ENCODE assay signal across 19 cellular contexts in the genomic region with DNA sequence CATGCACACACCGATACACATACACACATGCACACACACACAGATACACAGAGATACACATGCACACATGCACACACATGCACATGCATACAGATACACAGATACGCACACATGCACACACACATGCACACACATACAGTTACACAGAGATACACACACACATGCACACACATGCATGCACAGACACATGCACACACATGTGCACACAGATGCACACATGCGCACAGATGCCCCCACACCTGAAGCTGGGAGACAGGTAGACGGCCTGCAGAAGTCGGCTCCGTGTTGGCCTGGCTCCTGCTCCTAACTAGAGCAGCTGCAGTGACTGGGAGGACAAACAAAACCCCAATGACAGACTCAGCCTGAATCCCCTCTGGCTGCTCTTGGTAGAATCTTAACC. TPM values are rescaled to one million over a fixed set of nuclear protein-coding genes. Genes with fewer than 3 reads are reported as not detected.
A peak's percentile ranks its signal among the peaks of the same experiment; 100 is the strongest.
DNase-seq lines count a peak whose midpoint lies in the region; ATAC-seq and TF ChIP-seq lines count a peak whose summit lies in the region.
"Had no signal": no experiment of that assay in that cellular context is flagged by ENCODE, and none has a peak within 500 bp of the region (broad histone marks: within the 10 kb centered on the region; RNA-seq: fewer than 3 reads in every experiment).

No MANE protein-coding gene starts in this region.

- H3K4me1 ChIP-seq in lower lobe of right lung (no peaks in the 10 kb centered on the region), PC-3 (ENCODE audit: insufficient read depth, low read length) (no peaks in the 10 kb centered on the region)
- H3K4me1 ChIP-seq: SJSA1 had no signal

- ATAC-seq in Right ventricle myocardium inferior = no peak
- no peak for ATAC-seq in Right ventricle myocardium superior (ENCODE audit: poor library complexity)
- no peak for ATAC-seq in lower lobe of right lung
- ATAC-seq in PC-3 = no peak
- no peak for ATAC-seq in HG03442 (IDR thresholded peaks at IDR 0.05; ENCODE audit: unreplicated experiment)

- H3K27me3 ChIP-seq in WERI-Rb-1 (ENCODE audit: insufficient read depth, low read depth, severe bottlenecking) (no peaks in the 10 kb centered on the region), lower lobe of right lung (ENCODE audit: low read depth) (no peaks in the 10 kb centered on the region), PC-3 (ENCODE audit: low read length) (no peaks in the 10 kb centered on the region)
- H3K27me3 ChIP-seq: SJSA1 had no signal

- no peak for TF ChIP-seq CTCF in WERI-Rb-1 (IDR thresholded peaks at IDR 0.05; ENCODE audit: low read depth, low read length)
- no peak for TF ChIP-seq CTCF in lower lobe of right lung (IDR thresholded peaks at IDR 0.05)
- no peak for TF ChIP-seq CTCF in PC-3 (conservative IDR thresholded peaks at IDR 0.05; ENCODE audit: low read depth, low read length)

- H3K79me2 ChIP-seq in PC-3 (ENCODE audit: low read length) = no peaks in the 10 kb centered on the region

- CTCF ChIA-PET in PC-3 (lab: Charles Lee) = no interaction called here

- no peaks in the 10 kb centered on the region; the same call in 1 of the 2 replicates for H3K36me3 ChIP-seq in WERI-Rb-1
- no peaks in the 10 kb centered on the region for H3K36me3 ChIP-seq in lower lobe of right lung
- H3K36me3 ChIP-seq in PC-3 (ENCODE audit: low read depth, low read length) = no peaks in the 10 kb centered on the region
- H3K36me3 ChIP-seq: SJSA1 had no signal

- no TSS peak for BruUV-seq in PC-3 (replicated peaks; lab: Mats Ljungman, UMichigan)

- H3K4me3 ChIP-seq in WERI-Rb-1 (ENCODE audit: low read depth, low read length) (no peak overlapping the region), lower lobe of right lung (no peak overlapping the region), PC-3 (ENCODE audit: low read length) (no peak overlapping the region)
- H3K4me3 ChIP-seq: SJSA1 had no signal

- no peaks in the 10 kb centered on the region for H3K9me3 ChIP-seq in WERI-Rb-1 (ENCODE audit: severe bottlenecking)
- H3K9me3 ChIP-seq in lower lobe of right lung = no peaks in the 10 kb centered on the region
- no peaks in the 10 kb centered on the region for H3K9me3 ChIP-seq in PC-3 (ENCODE audit: low read length)
- H3K9me3 ChIP-seq: SJSA1 had no signal

- H2AFZ ChIP-seq in PC-3 (ENCODE audit: low read length) = no peak overlapping the region

- no peaks in the 10 kb centered on the region for H3K9me2 ChIP-seq in PC-3 (replicated peaks; ENCODE audit: low read length)

- H4K20me1 ChIP-seq in PC-3 (ENCODE audit: low read length) = no peaks in the 10 kb centered on the region

- DNase-seq in Right ventricle myocardium inferior (ENCODE audit: missing footprints) (peak; percentile 43), Right ventricle myocardium superior (no peak), WERI-Rb-1 (peak; percentile 6), lower lobe of right lung (peak; percentile 29), ureter (ENCODE audit: low spot score) (peak; percentile 34), LoVo (ENCODE audit: low spot score) (no peak), PC-3 (no peak)
- DNase-seq: AML-193; Calu3; CD4-positive, CD25-positive, alpha-beta regulatory T cell; DMS79 treated with DMSO at 0.1 percent for 48 hours; IMR-90; Kasumi-1; NCI-H1930; NCI-H524; RPMI8226 had no signal

- H3F3A ChIP-seq in PC-3 (ENCODE audit: low read length, unreplicated experiment) = no peaks in the 10 kb centered on the region

- H3K27ac ChIP-seq in WERI-Rb-1 (no peak overlapping the region), lower lobe of right lung (no peak overlapping the region), PC-3 (ENCODE audit: low read length) (no peak overlapping the region)
- H3K27ac ChIP-seq: SJSA1 had no signal

- intact Hi-C loops in Right ventricle myocardium inferior (cut with DNase I) = no loop called here
- intact Hi-C loops in Right ventricle myocardium superior (cut with DNase I) = no loop called here
- intact Hi-C loops in lower lobe of right lung (cut with DNase I) = no loop called here
- intact Hi-C loops in PC-3 (cut with micrococcal nuclease) = no loop called here

- no peak overlapping the region for H3K4me2 ChIP-seq in PC-3 (ENCODE audit: low read length)

- no peak overlapping the region for H3K9ac ChIP-seq in PC-3 (ENCODE audit: low read length)

- POLR2A ChIA-PET in PC-3 (lab: Charles Lee; ENCODE audit: unreplicated experiment) = no interaction called here

RNA-seq across cellular contexts. Expression of a gene that starts 46.8 kb away (rescaled TPM):
- total RNA-seq in Right ventricle myocardium inferior = not detected
- not detected for total RNA-seq in Right ventricle myocardium superior
- not detected for total RNA-seq in lower lobe of right lung
- total RNA-seq in ureter = not detected
- total RNA-seq in PC-3 (2014; rRNA removed) = 0.15 TPM in 1 of 2 replicates, not detected in the other
- total RNA-seq: Calu3; CD4-positive, CD25-positive, alpha-beta regulatory T cell; IMR-90; OCI-LY7; SJSA1 had no signal

Comparison
In these comparisons a context has a peak if more than half of its experiments do, and no peak if none do; other contexts are left out.
1. DNase-seq: peak in Right ventricle myocardium inferior (single experiment), WERI-Rb-1 (single experiment), lower lobe of right lung (single experiment) and ureter (single experiment); none in Right ventricle myocardium superior (single experiment), LoVo (single experiment) and PC-3 (single experiment).